In the genomic region with DNA sequence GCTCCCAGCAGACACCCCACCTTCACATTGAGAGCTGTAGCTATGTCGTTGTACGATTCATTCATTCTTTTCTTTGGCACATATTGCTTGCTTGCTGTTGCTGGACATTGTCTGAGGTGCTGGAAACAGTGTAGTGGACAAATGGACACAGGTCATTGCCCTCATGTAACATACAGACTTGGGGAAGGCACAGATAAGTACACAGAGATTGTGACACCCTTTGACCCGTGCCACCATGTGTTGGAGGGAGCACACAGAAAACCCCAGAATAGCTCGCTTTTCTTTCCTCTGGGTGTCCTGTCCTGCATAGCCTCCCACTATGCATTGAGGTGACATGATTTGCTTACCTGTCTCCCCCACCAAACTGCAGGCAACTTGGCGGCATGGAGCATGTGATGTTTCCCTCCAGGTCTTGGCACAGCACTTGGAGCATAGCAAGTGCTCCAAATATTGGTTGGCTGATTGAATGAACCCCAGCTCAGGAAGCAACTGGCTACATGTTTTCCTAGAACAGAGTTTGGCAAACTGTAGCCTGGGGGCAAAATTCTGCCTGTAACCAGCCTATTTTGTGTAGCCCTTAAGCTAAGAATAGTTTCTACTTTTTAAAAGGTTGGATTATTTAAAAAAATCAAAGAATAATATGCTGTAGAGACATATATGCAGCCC, we compare ENCODE assay signal across 15 cellular contexts.
"Had no signal": no experiment of that assay in that cellular context is flagged by ENCODE, and none has a peak within 500 bp of the region (broad histone marks: within the 10 kb centered on the region; RNA-seq: fewer than 3 reads in every experiment).

No MANE protein-coding gene starts in this region.

- H2AFZ ChIP-seq: neural progenitor cell had no signal

- H3K27ac ChIP-seq: ascending aorta, coronary artery, gastroesophageal sphincter, neural progenitor cell, pancreas, skin epidermis, thyroid gland had no signal

- H3K9ac ChIP-seq: neural progenitor cell had no signal

- H3K36me3 ChIP-seq: ascending aorta, gastroesophageal sphincter, neural progenitor cell, pancreas, thyroid gland had no signal

- H3K9me3 ChIP-seq: ascending aorta, gastroesophageal sphincter, pancreas, thyroid gland had no signal

- DNase-seq: activated CD4-positive, alpha-beta memory T cell treated with anti-CD3 and anti-CD28 coated beads, Interleukin-2, amount 10 ng/mL, durations not matched to agents 7 days and 5 days; activated CD4-positive, alpha-beta T cell treated with anti-CD3 and anti-CD28 coated beads for 36 hours; activated naive CD4-positive, alpha-beta T cell treated with Interleukin-2 at 50 U/mL for 16 hours; activated naive CD8-positive, alpha-beta T cell treated with anti-CD3 and anti-CD28 coated beads, Interleukin-2, amount 50 U/mL, for 24 hours; activated T-cell treated with anti-CD3 and anti-CD28 coated beads, Interleukin-2, amount 50 U/mL, for 48 hours; effector CD4-positive, alpha-beta T cell; kidney; pancreas; retina; thyroid gland had no signal

- H3K4me2 ChIP-seq: neural progenitor cell had no signal

- H3K4me3 ChIP-seq: ascending aorta, coronary artery, gastroesophageal sphincter, neural progenitor cell, pancreas, skin epidermis, thyroid gland had no signal

- H3K4me1 ChIP-seq: thyroid gland had no signal

- H3K27me3 ChIP-seq: ascending aorta, neural progenitor cell, pancreas, thyroid gland had no signal

- ATAC-seq: activated CD4-positive, alpha-beta T cell treated with anti-CD3 and anti-CD28 coated beads for 36 hours; gastroesophageal sphincter had no signal
